Comparison of ENCODE assay signal across 8 cellular contexts in genomic region chr17:3636154-3636907, GRCh38. TPM values are rescaled to one million over a fixed set of nuclear protein-coding genes. Genes with fewer than 3 reads are reported as not detected.
DNase-seq lines count a peak whose midpoint lies in the region; ATAC-seq and TF ChIP-seq lines count a peak whose summit lies in the region.

Gene CTNS (plus strand): TSS chr17:3636760. CDS start chr17:3640207, 3,447 bp downstream.
Gene SHPK (minus strand): TSS chr17:3636250. CDS start chr17:3636219, 31 bp downstream.

- H3K4me3 ChIP-seq in kidney epithelial cell (ENCODE audit: low read depth, low read length) = peak within 1 kb of the TSS; percentile 97

- no peaks in the 10 kb centered on the region for H3K9me3 Mint-ChIP-seq in chondrocyte (ENCODE audit: low read depth)

- TF ChIP-seq CTCF in chondrocyte (IDR thresholded peaks at IDR 0.05) (no peak), kidney epithelial cell (IDR thresholded peaks at IDR 0.05; ENCODE audit: insufficient read depth, low read length, poor library complexity, severe bottlenecking) (no peak)

- H3K27ac Mint-ChIP-seq in chondrocyte (ENCODE audit: unreplicated experiment) = peak within 1 kb of the TSS; percentile 100

- H3K4me3 Mint-ChIP-seq in chondrocyte (ENCODE audit: unreplicated experiment) = peak within 1 kb of the TSS; percentile 95

- H3K27me3 Mint-ChIP-seq in chondrocyte (ENCODE audit: low read depth) = no peaks in the 10 kb centered on the region

- peaks cover 29% of the 10 kb centered on the region for H3K4me1 Mint-ChIP-seq in chondrocyte (ENCODE audit: low read depth)

- no peaks in the 10 kb centered on the region for H3K27me3 ChIP-seq in kidney epithelial cell (ENCODE audit: control insufficient read depth, insufficient read depth, low read length)

- peaks cover 1% of the 10 kb centered on the region for H3K36me3 ChIP-seq in kidney epithelial cell (ENCODE audit: control insufficient read depth, insufficient read depth, low read length)

- TF ChIP-seq POLR2A in GM19193 (IDR thresholded peaks at IDR 0.05; ENCODE audit: extremely low read depth, insufficient read depth, insufficient read length) = peak; percentile 75

- DNase-seq in AML-193 (lab: John Stamatoyannopoulos, UW) (peak; percentile 63 to 68), NCI-H510A treated with DMSO at 0.1 percent for 48 hours (lab: John Stamatoyannopoulos, UW) (peak; percentile 89), chondrocyte (ENCODE audit: low spot score) (peak; percentile 98), kidney epithelial cell (ENCODE audit: low read depth) (peak; percentile 89)
- peak; percentile 91 for DNase-seq in activated CD4-positive, alpha-beta T cell treated with anti-CD3 and anti-CD28 coated beads for 24 hours (ENCODE audit: low read depth in 2 of 2)
- DNase-seq in stimulated activated CD4-positive, alpha-beta T cell treated with anti-CD3 and anti-CD28 coated beads, Interleukin-15, amount 100 ng/mL, for 48 hours (ENCODE audit: low read depth in 2 of 2) = peak; percentile 90 to 92

- H3K36me3 Mint-ChIP-seq in chondrocyte (ENCODE audit: low read depth) = peaks cover 2% of the 10 kb centered on the region

- peak; percentile 91 for ATAC-seq in HG03439 (IDR thresholded peaks at IDR 0.05; ENCODE audit: unreplicated experiment)

RNA-seq across cellular contexts. Expression of gene CTNS, which starts in this region (rescaled TPM):
- total RNA-seq in chondrocyte (14.4 to 18.4 TPM (median 17.8 TPM) in 3 replicates), kidney epithelial cell (49.4 and 55.4 TPM in 2 replicates)

RNA-seq across cellular contexts. Expression of gene SHPK, which starts in this region (rescaled TPM):
- total RNA-seq in chondrocyte = 5.6 to 6.1 TPM (median 5.9 TPM) in 3 replicates
- total RNA-seq in kidney epithelial cell = 16.0 and 17.5 TPM in 2 replicates

Comparison
In these comparisons a context has a peak if more than half of its experiments do, and no peak if none do; other contexts are left out.
1. Peak in every context shown above with its lines: DNase-seq, ATAC-seq and H3K4me3 ChIP-seq.